Comparison of ENCODE assay signal across 8 cellular contexts in genomic region chr5:82641362-82641988, GRCh38.
DNase-seq lines count a peak whose midpoint lies in the region; ATAC-seq and TF ChIP-seq lines count a peak whose summit lies in the region.

No MANE protein-coding gene starts in this region.

- TF ChIP-seq POLR2A in GM18505 (IDR thresholded peaks at IDR 0.05; ENCODE audit: borderline replicate concordance, extremely low read depth, insufficient read depth, insufficient read length) (no peak), erythroblast (IDR thresholded peaks at IDR 0.05; ENCODE audit: low read length) (no peak)

- ATAC-seq in GM18505 (IDR thresholded peaks at IDR 0.05; ENCODE audit: unreplicated experiment) (peak; percentile 87), HG02943 (IDR thresholded peaks at IDR 0.05; ENCODE audit: low read depth, unreplicated experiment) (peak; percentile 82)

- peak; percentile 77 to 82 for DNase-seq in AML-193 (lab: John Stamatoyannopoulos, UW)
- DNase-seq in NCI-H2029 (lab: John Stamatoyannopoulos, UW) = peak; percentile 84
- peak; percentile 22 for DNase-seq in T1000 (lab: John Stamatoyannopoulos, UW)
- peak; percentile 64 to 75 for DNase-seq in erythroblast (lab: John Stamatoyannopoulos, UW)
- peak; percentile 87 for DNase-seq in myocyte (ENCODE audit: low read depth)
- DNase-seq in stimulated activated CD8-positive, alpha-beta memory T cell treated with anti-CD3 and anti-CD28 coated beads, Interleukin-4, amount 100 ng/mL, for 48 hours = no peak
